ENCODE assay signal across 26 cellular contexts in genomic region chr2:112994648-112995047, GRCh38. TPM values are rescaled to one million over a fixed set of nuclear protein-coding genes. Genes with fewer than 3 reads are reported as not detected.
DNase-seq lines count a peak whose midpoint lies in the region; ATAC-seq and TF ChIP-seq lines count a peak whose summit lies in the region.
"Had no signal": no experiment of that assay in that cellular context is flagged by ENCODE, and none has a peak within 500 bp of the region (broad histone marks: within the 10 kb centered on the region; RNA-seq: fewer than 3 reads in every experiment).

No MANE protein-coding gene starts in this region.

- CTCF ChIA-PET in activated naive CD4-positive, alpha-beta T cell treated with anti-CD3 and anti-CD28 coated beads, Interleukin-2, amount 10 ng/mL, durations not matched to agents 7 days and 5 days (lab: Charles Lee) = no interaction called here
- CTCF ChIA-PET in CD8-positive, alpha-beta T cell (lab: Charles Lee) = no interaction called here
- CTCF ChIA-PET in T-cell (lab: Charles Lee) = no interaction called here
- CTCF ChIA-PET in activated CD4-positive, alpha-beta memory T cell treated with anti-CD3 and anti-CD28 coated beads for 36 hours (lab: Charles Lee) = no interaction called here

- peaks cover 25% of the 10 kb centered on the region for H3K36me3 Mint-ChIP-seq in activated naive CD4-positive, alpha-beta T cell treated with anti-CD3 and anti-CD28 coated beads, Interleukin-2, amount 10 ng/mL, durations not matched to agents 7 days and 5 days
- peaks cover 14 to 29% of the 10 kb centered on the region in 2 donors for H3K36me3 Mint-ChIP-seq in activated naive CD4-positive, alpha-beta T cell treated with anti-CD3 and anti-CD28 coated beads, Interleukin-2, amount 50 U/mL, for 72 hours
- peaks cover 14% of the 10 kb centered on the region for H3K36me3 Mint-ChIP-seq in CD8-positive, alpha-beta T cell
- peaks cover 5% of the 10 kb centered on the region for H3K36me3 Mint-ChIP-seq in T-cell
- H3K36me3 Mint-ChIP-seq in naive thymus-derived CD8-positive, alpha-beta T cell = peaks cover 0 to 24% (median 22%) of the 10 kb centered on the region in 3 donors
- H3K36me3 Mint-ChIP-seq in activated CD4-positive, alpha-beta memory T cell treated with anti-CD3 and anti-CD28 coated beads for 36 hours = peaks cover 5% of the 10 kb centered on the region

- no peak overlapping the region for H3K4me3 Mint-ChIP-seq in activated naive CD4-positive, alpha-beta T cell treated with anti-CD3 and anti-CD28 coated beads, Interleukin-2, amount 10 ng/mL, durations not matched to agents 7 days and 5 days
- H3K4me3 Mint-ChIP-seq in CD8-positive, alpha-beta T cell = no peak overlapping the region
- H3K4me3 Mint-ChIP-seq in T-cell = peak overlapping the region in 1 of 3 donors; percentile 70
- H3K4me3 Mint-ChIP-seq in naive thymus-derived CD8-positive, alpha-beta T cell = peak overlapping the region in 3 of 10 donors; percentile 10 to 79 (median 79)
- no peak overlapping the region for H3K4me3 Mint-ChIP-seq in activated CD4-positive, alpha-beta memory T cell treated with anti-CD3 and anti-CD28 coated beads for 36 hours
- H3K4me3 Mint-ChIP-seq: GM23338 had no signal

- peaks cover 7% of the 10 kb centered on the region for H3K27me3 Mint-ChIP-seq in activated naive CD4-positive, alpha-beta T cell treated with anti-CD3 and anti-CD28 coated beads, Interleukin-2, amount 10 ng/mL, durations not matched to agents 7 days and 5 days
- H3K27me3 Mint-ChIP-seq in CD8-positive, alpha-beta T cell (ENCODE audit: low read depth) = no peaks in the 10 kb centered on the region
- no peaks in the 10 kb centered on the region for H3K27me3 Mint-ChIP-seq in T-cell
- H3K27me3 Mint-ChIP-seq in naive thymus-derived CD8-positive, alpha-beta T cell = peaks cover 0 to 3% (median 0%) of the 10 kb centered on the region in 5 donors
- no peaks in the 10 kb centered on the region for H3K27me3 Mint-ChIP-seq in activated CD4-positive, alpha-beta memory T cell treated with anti-CD3 and anti-CD28 coated beads for 36 hours

- H3K27me3 ChIP-seq in CD8-positive, alpha-beta T cell (ENCODE audit: insufficient read depth, low read length) = no peaks in the 10 kb centered on the region
- H3K27me3 ChIP-seq in esophagus squamous epithelium = no peaks in the 10 kb centered on the region
- H3K27me3 ChIP-seq: BE2C had no signal

- H3K9me3 ChIP-seq in CD8-positive, alpha-beta T cell (ENCODE audit: low read length) = peaks cover 6% of the 10 kb centered on the region
- H3K9me3 ChIP-seq in esophagus squamous epithelium = peaks cover 0 to 11% (median 7%) of the 10 kb centered on the region in 3 donors
- H3K9me3 ChIP-seq: BE2C had no signal

- POLR2A ChIA-PET in CD8-positive, alpha-beta T cell (lab: Charles Lee) = no interaction called here
- POLR2A ChIA-PET in T-cell (lab: Charles Lee) = no interaction called here
- POLR2A ChIA-PET in naive thymus-derived CD8-positive, alpha-beta T cell (lab: Charles Lee) = no interaction called here
- POLR2A ChIA-PET in activated CD4-positive, alpha-beta memory T cell treated with anti-CD3 and anti-CD28 coated beads for 36 hours (lab: Charles Lee) = no interaction called here

- peaks cover 39% of the 10 kb centered on the region for H3K4me1 Mint-ChIP-seq in activated naive CD4-positive, alpha-beta T cell treated with anti-CD3 and anti-CD28 coated beads, Interleukin-2, amount 10 ng/mL, durations not matched to agents 7 days and 5 days
- peaks cover 46% of the 10 kb centered on the region for H3K4me1 Mint-ChIP-seq in CD8-positive, alpha-beta T cell (ENCODE audit: low read depth)
- H3K4me1 Mint-ChIP-seq in T-cell = peaks cover 45 to 50% (median 47%) of the 10 kb centered on the region in 3 donors
- H3K4me1 Mint-ChIP-seq in naive thymus-derived CD8-positive, alpha-beta T cell = peaks cover 15 to 51% (median 45%) of the 10 kb centered on the region in 4 donors
- peaks cover 28% of the 10 kb centered on the region for H3K4me1 Mint-ChIP-seq in activated CD4-positive, alpha-beta memory T cell treated with anti-CD3 and anti-CD28 coated beads for 36 hours (ENCODE audit: low read depth)
- H3K4me1 Mint-ChIP-seq: GM23338 had no signal

- H3K36me3 ChIP-seq in CD8-positive, alpha-beta T cell (ENCODE audit: insufficient read depth, low read length) = no peaks in the 10 kb centered on the region
- H3K36me3 ChIP-seq in esophagus squamous epithelium = no peaks in the 10 kb centered on the region
- H3K36me3 ChIP-seq: BE2C had no signal

- intact Hi-C loops in CD8-positive, alpha-beta T cell (cut with DNase I, micrococcal nuclease) = no loop called here
- intact Hi-C loops in activated CD4-positive, alpha-beta memory T cell treated with anti-CD3 and anti-CD28 coated beads for 36 hours (cut with micrococcal nuclease) = no loop called here
- intact Hi-C loops in esophagus squamous epithelium (cut with DNase I) = no loop called here

- no peak for DNase-seq in activated naive CD4-positive, alpha-beta T cell treated with anti-CD3 and anti-CD28 coated beads, Interleukin-2, amount 10 ng/mL, durations not matched to agents 7 days and 5 days
- DNase-seq in activated naive CD4-positive, alpha-beta T cell treated with anti-CD3 and anti-CD28 coated beads, Interleukin-2, amount 50 U/mL, for 72 hours (ENCODE audit: low spot score in 2 of 2) = no peak
- DNase-seq in CD8-positive, alpha-beta T cell = no peak
- DNase-seq in T-cell = no peak
- no peak for DNase-seq in naive thymus-derived CD8-positive, alpha-beta T cell
- no peak for DNase-seq in activated CD4-positive, alpha-beta memory T cell treated with anti-CD3 and anti-CD28 coated beads for 36 hours
- DNase-seq in esophagus squamous epithelium (lab: John Stamatoyannopoulos, UW) = no peak
- DNase-seq: 8988T, BE2C, C1 segment of cervical spinal cord, COR-L47, DMS 273 treated with DMSO at 0.1 percent for 48 hours, DMS53, DND-41, EL, HFFc6 had no signal

- H3K27ac Mint-ChIP-seq in activated naive CD4-positive, alpha-beta T cell treated with anti-CD3 and anti-CD28 coated beads, Interleukin-2, amount 10 ng/mL, durations not matched to agents 7 days and 5 days = peak overlapping the region; percentile 20
- H3K27ac Mint-ChIP-seq in activated naive CD4-positive, alpha-beta T cell treated with anti-CD3 and anti-CD28 coated beads, Interleukin-2, amount 50 U/mL, for 72 hours = no peak overlapping the region
- peak overlapping the region; percentile 97 for H3K27ac Mint-ChIP-seq in CD8-positive, alpha-beta T cell
- H3K27ac Mint-ChIP-seq in T-cell = peak overlapping the region; percentile 97
- H3K27ac Mint-ChIP-seq in naive thymus-derived CD8-positive, alpha-beta T cell = peak overlapping the region in 9 of 10 donors; percentile 95 to 99 (median 97)
- no peak overlapping the region for H3K27ac Mint-ChIP-seq in activated CD4-positive, alpha-beta memory T cell treated with anti-CD3 and anti-CD28 coated beads for 36 hours
- H3K27ac Mint-ChIP-seq: GM23338, HFFc6 had no signal

- TF ChIP-seq CTCF in CD8-positive, alpha-beta T cell (IDR thresholded peaks at IDR 0.05) = no peak
- TF ChIP-seq CTCF in esophagus squamous epithelium (IDR thresholded peaks at IDR 0.05) = no peak

- peaks cover 34% of the 10 kb centered on the region for H3K9me3 Mint-ChIP-seq in activated naive CD4-positive, alpha-beta T cell treated with anti-CD3 and anti-CD28 coated beads, Interleukin-2, amount 10 ng/mL, durations not matched to agents 7 days and 5 days
- H3K9me3 Mint-ChIP-seq in activated naive CD4-positive, alpha-beta T cell treated with anti-CD3 and anti-CD28 coated beads, Interleukin-2, amount 50 U/mL, for 72 hours = peaks cover 16 to 32% of the 10 kb centered on the region in 2 donors
- H3K9me3 Mint-ChIP-seq in CD8-positive, alpha-beta T cell = peaks cover 26% of the 10 kb centered on the region
- H3K9me3 Mint-ChIP-seq in T-cell = peaks cover 15 to 34% (median 21%) of the 10 kb centered on the region in 3 donors
- peaks cover 9 to 54% (median 32%) of the 10 kb centered on the region in 9 donors for H3K9me3 Mint-ChIP-seq in naive thymus-derived CD8-positive, alpha-beta T cell
- peaks cover 32% of the 10 kb centered on the region for H3K9me3 Mint-ChIP-seq in activated CD4-positive, alpha-beta memory T cell treated with anti-CD3 and anti-CD28 coated beads for 36 hours

- WGBS in esophagus squamous epithelium, 2 donors = 86 to 91% methylated on average over 2 of the region's 2 CpGs

- no peak for ATAC-seq in activated naive CD4-positive, alpha-beta T cell treated with anti-CD3 and anti-CD28 coated beads, Interleukin-2, amount 50 U/mL, for 72 hours
- ATAC-seq in CD8-positive, alpha-beta T cell = no peak
- ATAC-seq in T-cell (replicated peaks in 1 of 4) (no peak), GM18909 (IDR thresholded peaks at IDR 0.05; ENCODE audit: poor library complexity, unreplicated experiment) (no peak)
- no peak for ATAC-seq in naive thymus-derived CD8-positive, alpha-beta T cell
- ATAC-seq: GM12878, GM23338, HCT116 had no signal

- H3K4me1 ChIP-seq in CD8-positive, alpha-beta T cell (ENCODE audit: insufficient read depth, low read length) = peaks cover 36% of the 10 kb centered on the region
- H3K4me1 ChIP-seq in esophagus squamous epithelium = no peaks in the 10 kb centered on the region
- H3K4me1 ChIP-seq: BE2C had no signal

- H3K27ac ChIP-seq in CD8-positive, alpha-beta T cell (ENCODE audit: low read depth, low read length) = peak overlapping the region; percentile 9
- no peak overlapping the region for H3K27ac ChIP-seq in esophagus squamous epithelium
- H3K27ac ChIP-seq: HL-60 had no signal

- no peak overlapping the region for H3K4me3 ChIP-seq in CD8-positive, alpha-beta T cell (ENCODE audit: low read depth, low read length)
- H3K4me3 ChIP-seq in esophagus squamous epithelium = no peak overlapping the region
- H3K4me3 ChIP-seq: GM12878, GM23338 had no signal

- TF ChIP-seq POLR2A in esophagus squamous epithelium (IDR thresholded peaks at IDR 0.05) = no peak

RNA-seq across cellular contexts. Expression of gene IL36A, which starts 10.6 kb away (rescaled TPM):
- not detected for total RNA-seq in activated naive CD4-positive, alpha-beta T cell treated with anti-CD3 and anti-CD28 coated beads, Interleukin-2, amount 50 U/mL, for 72 hours
- under 1 TPM in 1 of 2 experiments, not detected in 1; 0.53 TPM for total RNA-seq in CD8-positive, alpha-beta T cell
- total RNA-seq in T-cell (under 1 TPM in 4 of 5 donors, not detected in 1; 0.32 to 0.60 (median 0.58) TPM), esophagus squamous epithelium (100 to 1,000 TPM in 3 of 4 donors, 10 to 100 TPM in 1; 54.9 to 254 (median 207) TPM)
- 1 to 10 TPM; 1.2 to 2.1 TPM for total RNA-seq in naive thymus-derived CD8-positive, alpha-beta T cell
- under 1 TPM in 2 of 3 donors, not detected in 1; 0.25 to 0.47 TPM for polyA plus RNA-seq in naive thymus-derived CD8-positive, alpha-beta T cell
- not detected for total RNA-seq in activated CD4-positive, alpha-beta memory T cell treated with anti-CD3 and anti-CD28 coated beads for 36 hours
- total RNA-seq: A673; CD8-positive, alpha-beta memory T cell; G401; GM12878; GM23338; HFFc6; HT1080 had no signal
- polyA plus RNA-seq: AG04450; CD8-positive, alpha-beta memory T cell; GM12878; GM23338 had no signal

RNA-seq across cellular contexts. Expression of gene IL36G, which starts 16.8 kb away (rescaled TPM):
- total RNA-seq in activated naive CD4-positive, alpha-beta T cell treated with anti-CD3 and anti-CD28 coated beads, Interleukin-2, amount 50 U/mL, for 72 hours = not detected
- total RNA-seq in CD8-positive, alpha-beta T cell = not detected
- total RNA-seq in T-cell = not detected
- not detected for total RNA-seq in naive thymus-derived CD8-positive, alpha-beta T cell
- polyA plus RNA-seq in naive thymus-derived CD8-positive, alpha-beta T cell = not detected
- total RNA-seq in activated CD4-positive, alpha-beta memory T cell treated with anti-CD3 and anti-CD28 coated beads for 36 hours = not detected
- 100 to 1,000 TPM in 1 of 4 donors, 1 to 10 TPM in 2, not detected in 1; 7.3 to 223 (median 7.7) TPM for total RNA-seq in esophagus squamous epithelium
- total RNA-seq: A673; CD8-positive, alpha-beta memory T cell; G401; GM12878; GM23338; HFFc6; HT1080 had no signal
- polyA plus RNA-seq: AG04450; CD8-positive, alpha-beta memory T cell; GM23338 had no signal

RNA-seq across cellular contexts. Expression of gene IL36B, which starts 58.0 kb away (rescaled TPM):
- not detected for total RNA-seq in activated naive CD4-positive, alpha-beta T cell treated with anti-CD3 and anti-CD28 coated beads, Interleukin-2, amount 50 U/mL, for 72 hours
- not detected for total RNA-seq in CD8-positive, alpha-beta T cell
- total RNA-seq in T-cell (not detected), esophagus squamous epithelium (1 to 10 TPM in 2 of 4 donors, not detected in 2; 1.5 to 1.7 TPM)
- not detected for total RNA-seq in naive thymus-derived CD8-positive, alpha-beta T cell
- polyA plus RNA-seq in naive thymus-derived CD8-positive, alpha-beta T cell = not detected
- total RNA-seq in activated CD4-positive, alpha-beta memory T cell treated with anti-CD3 and anti-CD28 coated beads for 36 hours = not detected
- total RNA-seq: A673; CD8-positive, alpha-beta memory T cell; G401; GM12878; GM23338; HFFc6; HT1080 had no signal
- polyA plus RNA-seq: AG04450; CD8-positive, alpha-beta memory T cell; GM12878; GM23338 had no signal

Comparison
In these comparisons a context has a peak if more than half of its experiments do, and no peak if none do; other contexts are left out.
1. H3K27ac Mint-ChIP-seq: peak in activated naive CD4-positive, alpha-beta T cell treated with anti-CD3 and anti-CD28 coated beads, Interleukin-2, amount 10 ng/mL, durations not matched to agents 7 days and 5 days (single experiment), CD8-positive, alpha-beta T cell (single experiment), T-cell (2 of 2) and naive thymus-derived CD8-positive, alpha-beta T cell (9 of 10); none in activated naive CD4-positive, alpha-beta T cell treated with anti-CD3 and anti-CD28 coated beads, Interleukin-2, amount 50 U/mL, for 72 hours (0 of 2) and activated CD4-positive, alpha-beta memory T cell treated with anti-CD3 and anti-CD28 coated beads for 36 hours (single experiment).
2. RNA of gene IL36A, which starts 10.6 kb away (total RNA-seq): 54.9 to 254 TPM in esophagus squamous epithelium; 1.2 to 2.1 TPM in naive thymus-derived CD8-positive, alpha-beta T cell, 0.32 to 0.60 TPM in T-cell, 0.53 TPM in CD8-positive, alpha-beta T cell, not detected in activated CD4-positive, alpha-beta memory T cell treated with anti-CD3 and anti-CD28 coated beads for 36 hours and not detected in activated naive CD4-positive, alpha-beta T cell treated with anti-CD3 and anti-CD28 coated beads, Interleukin-2, amount 50 U/mL, for 72 hours; every median in the first group is over 10 times any median in the second.